Comparison of ENCODE assay signal across 16 cellular contexts in genomic region chr10:22601618-22602017, GRCh38.
DNase-seq lines count a peak whose midpoint lies in the region; ATAC-seq and TF ChIP-seq lines count a peak whose summit lies in the region.
"Had no signal": no experiment of that assay in that cellular context is flagged by ENCODE, and none has a peak within 500 bp of the region (broad histone marks: within the 10 kb centered on the region; RNA-seq: fewer than 3 reads in every experiment).

No MANE protein-coding gene starts in this region.

- intact Hi-C loops in OCI-LY7 (cut with micrococcal nuclease; ENCODE audit: unreplicated experiment): loop anchor here (5.0 to 10.0 kb wide), 4 partner anchors 111 to 1637 kb away; partner anchors contain the start of genes COMMD3 and PIP4K2A

- ATAC-seq in activated T-cell treated with anti-CD3 and anti-CD28 coated beads, Interleukin-2, amount 50 U/mL, for 4 hours: no peak
- ATAC-seq in central memory CD8-positive, alpha-beta T cell (replicated peaks; ENCODE audit: extremely low read depth, poor library complexity, severe bottlenecking): no peak
- ATAC-seq in stimulated activated naive B cell treated with anti-CD40 and anti-IgM and Interleukin-4, amounts not matched to agents 10 μg/mL and 1 μg/mL and 100 μg/mL, for 72 hours (replicated peaks): no peak
- no peak for ATAC-seq in GM21576 (IDR thresholded peaks at IDR 0.05; ENCODE audit: unreplicated experiment)
- ATAC-seq: right cardiac atrium had no signal

- POLR2A ChIA-PET in OCI-LY7 (lab: Charles Lee): interaction anchor here (1.1 to 1.9 kb wide), 2 partner anchors 14 to 22 kb away, joined by 6 to 9 read pairs; no protein-coding TSS in a partner anchor

- no peaks in the 10 kb centered on the region for H3K9me3 ChIP-seq in OCI-LY7 (ENCODE audit: low read length)
- H3K9me3 ChIP-seq: heart right ventricle, suprapubic skin had no signal

- CTCF ChIA-PET in OCI-LY7 (lab: Charles Lee; ENCODE audit: unreplicated experiment): interaction anchor here (0.5 kb wide), 1 partner anchor 452 kb away, joined by 3 read pairs; no protein-coding TSS in a partner anchor

- H3K36me3 ChIP-seq in OCI-LY7 (ENCODE audit: insufficient read depth, low read length): 0 out of 2 replicates have a peak, but pooled peaks cover 2% of the 10 kb centered on the region
- H3K36me3 ChIP-seq: brain microvascular endothelial cell had no signal

- BruUV-seq in OCI-LY7 (replicated peaks; lab: Mats Ljungman, UMichigan): no TSS peak

- no peak overlapping the region for H3K4me3 ChIP-seq in OCI-LY7 (ENCODE audit: low read depth, low read length, poor library complexity, severe bottlenecking)
- H3K4me3 ChIP-seq: heart right ventricle, suprapubic skin had no signal

- no peaks in the 10 kb centered on the region for H3K27me3 Mint-ChIP-seq in activated T-cell treated with anti-CD3 and anti-CD28 coated beads, Interleukin-2, amount 50 U/mL, for 4 hours (ENCODE audit: low read depth)
- no peaks in the 10 kb centered on the region for H3K27me3 Mint-ChIP-seq in central memory CD8-positive, alpha-beta T cell
- H3K27me3 Mint-ChIP-seq in stimulated activated naive B cell treated with anti-CD40 and anti-IgM and Interleukin-4, amounts not matched to agents 10 μg/mL and 1 μg/mL and 100 μg/mL, for 72 hours: no peaks in the 10 kb centered on the region
- peaks cover 3% of the 10 kb centered on the region for H3K27me3 Mint-ChIP-seq in HFFc6 (ENCODE audit: insufficient read depth)

- no peaks in the 10 kb centered on the region for H3K9me3 Mint-ChIP-seq in activated T-cell treated with anti-CD3 and anti-CD28 coated beads, Interleukin-2, amount 50 U/mL, for 4 hours
- no peaks in the 10 kb centered on the region for H3K9me3 Mint-ChIP-seq in central memory CD8-positive, alpha-beta T cell
- H3K9me3 Mint-ChIP-seq in stimulated activated naive B cell treated with anti-CD40 and anti-IgM and Interleukin-4, amounts not matched to agents 10 μg/mL and 1 μg/mL and 100 μg/mL, for 72 hours: no peaks in the 10 kb centered on the region
- H3K9me3 Mint-ChIP-seq in HFFc6: no peaks in the 10 kb centered on the region

- H3K27ac Mint-ChIP-seq in central memory CD8-positive, alpha-beta T cell (ENCODE audit: low read depth): peak overlapping the region; percentile 94
- peak overlapping the region; percentile 49 for H3K27ac Mint-ChIP-seq in stimulated activated naive B cell treated with anti-CD40 and anti-IgM and Interleukin-4, amounts not matched to agents 10 μg/mL and 1 μg/mL and 100 μg/mL, for 72 hours
- no peak overlapping the region for H3K27ac Mint-ChIP-seq in HFFc6

- H2AFZ ChIP-seq in OCI-LY7 (ENCODE audit: low read length): no peak overlapping the region

- no peaks in the 10 kb centered on the region for H4K20me1 ChIP-seq in OCI-LY7 (ENCODE audit: insufficient read depth, low read length)

- TF ChIP-seq CTCF in OCI-LY7 (conservative IDR thresholded peaks at IDR 0.05; ENCODE audit: low read length) (no peak), HFFc6 (IDR thresholded peaks at IDR 0.05) (no peak)

- peaks cover 73% of the 10 kb centered on the region for H3K4me1 ChIP-seq in OCI-LY7 (ENCODE audit: insufficient read depth, low read length, poor library complexity, severe bottlenecking)

- peak overlapping the region; percentile 57 for H3K4me2 ChIP-seq in OCI-LY7 (ENCODE audit: low read length)

- H3K4me1 Mint-ChIP-seq in activated T-cell treated with anti-CD3 and anti-CD28 coated beads, Interleukin-2, amount 50 U/mL, for 4 hours (ENCODE audit: low read depth): peaks cover 89% of the 10 kb centered on the region
- peaks cover 90% of the 10 kb centered on the region for H3K4me1 Mint-ChIP-seq in central memory CD8-positive, alpha-beta T cell
- peaks cover 60 to 80% of the 10 kb centered on the region in 2 donors for H3K4me1 Mint-ChIP-seq in stimulated activated naive B cell treated with anti-CD40 and anti-IgM and Interleukin-4, amounts not matched to agents 10 μg/mL and 1 μg/mL and 100 μg/mL, for 72 hours
- peaks cover 77% of the 10 kb centered on the region for H3K4me1 Mint-ChIP-seq in HFFc6 (ENCODE audit: low read depth)

- peak overlapping the region; percentile 59 for H3K27ac ChIP-seq in OCI-LY7 (ENCODE audit: low read depth, low read length, poor library complexity, severe bottlenecking)
- H3K27ac ChIP-seq: brain microvascular endothelial cell, suprapubic skin had no signal

- no peak for DNase-seq in activated T-cell treated with anti-CD3 and anti-CD28 coated beads, Interleukin-2, amount 50 U/mL, for 4 hours
- no peak for DNase-seq in activated T-cell treated with anti-CD3 and anti-CD28 coated beads, Interleukin-2, amount 50 U/mL, for 1 hour
- DNase-seq in OCI-LY7 (ENCODE audit: low spot score) (no peak), AG20443 (ENCODE audit: low spot score) (no peak), HFFc6 (no peak)
- no peak for DNase-seq in central memory CD8-positive, alpha-beta T cell (ENCODE audit: low spot score in 2 of 2)
- DNase-seq in stimulated activated naive B cell treated with anti-CD40 and anti-IgM and Interleukin-4, amounts not matched to agents 10 μg/mL and 1 μg/mL and 100 μg/mL, for 72 hours: no peak
- DNase-seq: brain microvascular endothelial cell; effector CD4-positive, alpha-beta T cell; heart right ventricle; NCI-H1930; NCI-H510A; right cardiac atrium; SIG-M5 had no signal

- H3K79me2 ChIP-seq in OCI-LY7 (ENCODE audit: insufficient read depth, low read depth, low read length): no peaks in the 10 kb centered on the region

- peak overlapping the region; percentile 6 for H3K4me3 Mint-ChIP-seq in activated T-cell treated with anti-CD3 and anti-CD28 coated beads, Interleukin-2, amount 50 U/mL, for 4 hours
- H3K4me3 Mint-ChIP-seq in central memory CD8-positive, alpha-beta T cell: peak overlapping the region; percentile 53
- peak overlapping the region in 1 of 2 donors; percentile 1 for H3K4me3 Mint-ChIP-seq in stimulated activated naive B cell treated with anti-CD40 and anti-IgM and Interleukin-4, amounts not matched to agents 10 μg/mL and 1 μg/mL and 100 μg/mL, for 72 hours
- no peak overlapping the region for H3K4me3 Mint-ChIP-seq in HFFc6

- H3K9me2 ChIP-seq in OCI-LY7 (ENCODE audit: insufficient read depth, low read length): no peaks in the 10 kb centered on the region

- peaks cover 22% of the 10 kb centered on the region for H3K36me3 Mint-ChIP-seq in activated T-cell treated with anti-CD3 and anti-CD28 coated beads, Interleukin-2, amount 50 U/mL, for 4 hours (ENCODE audit: insufficient read depth)
- H3K36me3 Mint-ChIP-seq in central memory CD8-positive, alpha-beta T cell (ENCODE audit: insufficient read depth): peaks cover 39% of the 10 kb centered on the region
- H3K36me3 Mint-ChIP-seq in stimulated activated naive B cell treated with anti-CD40 and anti-IgM and Interleukin-4, amounts not matched to agents 10 μg/mL and 1 μg/mL and 100 μg/mL, for 72 hours: peaks cover 6 to 42% of the 10 kb centered on the region in 2 donors
- H3K36me3 Mint-ChIP-seq in HFFc6 (ENCODE audit: low read depth): peaks cover 16% of the 10 kb centered on the region
